ENCODE assay signal across 8 cellular contexts in the genomic region with DNA sequence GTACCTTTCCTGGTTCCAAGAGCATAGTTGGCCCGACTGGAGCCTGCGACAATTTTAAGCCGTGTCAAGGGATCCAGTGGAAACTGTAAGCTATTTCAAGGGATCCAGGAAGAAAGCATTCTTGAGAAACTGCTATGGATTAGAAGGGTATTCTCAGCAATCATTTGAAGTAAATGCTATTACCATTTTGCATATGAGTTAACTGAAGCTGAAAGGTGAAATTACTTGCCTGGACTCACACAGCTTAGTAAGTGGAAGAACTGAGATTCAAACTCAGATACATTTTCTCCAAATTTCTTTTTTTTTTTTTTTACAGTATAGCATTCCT. TPM values are rescaled to one million over a fixed set of nuclear protein-coding genes. Genes with fewer than 3 reads are reported as not detected.
A peak's percentile ranks its signal among the peaks of the same experiment; 100 is the strongest.
DNase-seq lines count a peak whose midpoint lies in the region; ATAC-seq and TF ChIP-seq lines count a peak whose summit lies in the region.

No MANE protein-coding gene starts in this region.

- no peaks in the 10 kb centered on the region for H4K20me1 ChIP-seq in mammary epithelial cell (ENCODE audit: insufficient read depth, low read length)

- TF ChIP-seq CTCF in AG04450 (IDR thresholded peaks at IDR 0.05; ENCODE audit: low read depth, low read length), result no peak
- no peak for TF ChIP-seq CTCF in mammary epithelial cell (conservative IDR thresholded peaks at IDR 0.05 in 1 of 2, IDR thresholded peaks at IDR 0.05 in 1 of 2; ENCODE audit: extremely low read depth in 1 of 2, insufficient read depth in 1 of 2, low read depth in 1 of 2, low read length in 2 of 2)

- H3K9me3 ChIP-seq in AG04450 (ENCODE audit: control insufficient read depth, insufficient read depth, low read length), result no peaks in the 10 kb centered on the region
- no peaks in the 10 kb centered on the region for H3K9me3 ChIP-seq in mammary epithelial cell (replicated peaks; ENCODE audit: insufficient read depth, low read length)
- no peaks in the 10 kb centered on the region for H3K9me3 ChIP-seq in muscle layer of colon (ENCODE audit: low read length)

- POLR2A ChIA-PET in AG04450 (lab: Yijun Ruan, JAX), result interaction anchor here (0.6 to 1.2 kb wide), 3 partner anchors 81 to 160 kb away, joined by 3 to 6 read pairs (median 5); a partner anchor contains a TSS

- peak overlapping the region; percentile 76 for H3K4me2 ChIP-seq in mammary epithelial cell (ENCODE audit: insufficient read depth, low read depth, low read length)

- H3K9ac ChIP-seq in mammary epithelial cell (ENCODE audit: insufficient read depth, low read length) (peak overlapping the region; percentile 62), muscle layer of colon (ENCODE audit: low read length) (peak overlapping the region; percentile 72)

- H3K27ac ChIP-seq in AG04450 (ENCODE audit: low read depth, low read length) (peak overlapping the region; percentile 77), mammary epithelial cell (ENCODE audit: insufficient read depth, low read depth, low read length) (peak overlapping the region; percentile 63), muscle layer of colon (ENCODE audit: low read depth, low read length) (no peak overlapping the region)

- H3K79me2 ChIP-seq in mammary epithelial cell (ENCODE audit: insufficient read depth, low read length), result peaks cover 7% of the 10 kb centered on the region

- CTCF ChIA-PET in AG04450 (lab: Charles Lee), result interaction anchor here (0.6 to 2.2 kb wide), 22 partner anchors 10 to 421 kb away, joined by 3 to 12 read pairs (median 4); a partner anchor contains a TSS
- CTCF ChIA-PET in mammary epithelial cell (lab: Charles Lee; ENCODE audit: low non-redundant PET), result interaction anchor here (0.6 to 1.1 kb wide), 7 partner anchors 22 to 318 kb away, joined by 3 to 24 read pairs (median 4); no protein-coding TSS in a partner anchor

- WGBS in mammary epithelial cell (ENCODE audit: low coverage, missing lambda C conversion rate), result 0% methylated on average over 1 of the region's 3 CpGs

- H2AFZ ChIP-seq in mammary epithelial cell (ENCODE audit: low read depth, low read length), result peak overlapping the region; percentile 97

- ATAC-seq in HG03378 (IDR thresholded peaks at IDR 0.05; ENCODE audit: unreplicated experiment), result peak; percentile 19
- ATAC-seq in GM19463 (IDR thresholded peaks at IDR 0.05; ENCODE audit: unreplicated experiment), result no peak
- ATAC-seq in HG03045 (IDR thresholded peaks at IDR 0.05; ENCODE audit: unreplicated experiment), result no peak
- no peak for ATAC-seq in HG03442 (IDR thresholded peaks at IDR 0.05; ENCODE audit: unreplicated experiment)

- dilution Hi-C loops in mammary epithelial cell (cut with HindIII; ENCODE audit: low sequenced_read_pairs), result no loop called here

- DNase-seq in AG04450 (ENCODE audit: low read depth, low spot score) (no peak), mammary epithelial cell (no peak), NCI-H146 (lab: John Stamatoyannopoulos, UW) (no peak)

- BruUV-seq in mammary epithelial cell (replicated peaks; lab: Mats Ljungman, UMichigan), result no TSS peak

- H3K36me3 ChIP-seq in mammary epithelial cell (ENCODE audit: insufficient read depth, low read length), result no peaks in the 10 kb centered on the region
- H3K36me3 ChIP-seq in muscle layer of colon (ENCODE audit: insufficient read depth, low read length), result no peaks in the 10 kb centered on the region

- intact Hi-C loops in mammary epithelial cell (cut with micrococcal nuclease), result loop anchor here (2.0 to 5.0 kb wide), 2 partner anchors 319 to 420 kb away; no protein-coding TSS in a partner anchor

- peak overlapping the region; percentile 89 for H3K4me3 ChIP-seq in AG04450 (ENCODE audit: low read depth, low read length)
- peak overlapping the region; percentile 49 to 68 (median 61) for H3K4me3 ChIP-seq in mammary epithelial cell (replicated peaks in 1 of 3; ENCODE audit: insufficient read depth in 1 of 3, low read depth in 2 of 3, low read length in 3 of 3)
- H3K4me3 ChIP-seq in muscle layer of colon (ENCODE audit: low read depth in 1 of 2, low read length in 2 of 2), result peak overlapping the region; percentile 57 to 96

- H3K4me1 ChIP-seq in mammary epithelial cell (ENCODE audit: insufficient read depth, low read length) (peaks cover 10% of the 10 kb centered on the region), muscle layer of colon (ENCODE audit: insufficient read depth, low read length) (peaks cover 13% of the 10 kb centered on the region)

- H3K27me3 ChIP-seq in AG04450 (ENCODE audit: control insufficient read depth, insufficient read depth, low read length), result no peaks in the 10 kb centered on the region
- no peaks in the 10 kb centered on the region for H3K27me3 ChIP-seq in mammary epithelial cell (ENCODE audit: insufficient read depth, low read length)
- H3K27me3 ChIP-seq in muscle layer of colon (ENCODE audit: control insufficient read depth in 1 of 2, insufficient read depth in 2 of 2, low read length in 2 of 2), result no peaks in the 10 kb centered on the region

- in situ Hi-C loops in mammary epithelial cell (cut with MboI; ENCODE audit: low sequenced_read_pairs in 2 of 2), result no loop called here

RNA-seq across cellular contexts. Expression of a gene that starts 0.6 kb away (rescaled TPM):
- polyA plus RNA-seq in AG04450 (2011; rRNA removed), result 2.3 and 3.2 TPM in 2 replicates
- polyA minus RNA-seq in AG04450 (2011; rRNA and poly(A)+ RNA removed), result 1.7 and 4.0 TPM in 2 replicates
- 1 to 10 TPM; 3.7 to 4.1 TPM for total RNA-seq in mammary epithelial cell
- 2.1 TPM for polyA plus RNA-seq in mammary epithelial cell
- polyA minus RNA-seq in mammary epithelial cell, result not detected

RNA-seq across cellular contexts. Expression of a gene that starts 23.5 kb away (rescaled TPM):
- polyA plus RNA-seq in AG04450 (2011; rRNA removed) (8.3 and 11.1 TPM in 2 replicates), mammary epithelial cell (10.1 TPM)
- 12.1 and 12.5 TPM in 2 replicates for polyA minus RNA-seq in AG04450 (2011; rRNA and poly(A)+ RNA removed)
- total RNA-seq in mammary epithelial cell, result 10 to 100 TPM in 1 of 2 donors, 1 to 10 TPM in 1; 7.2 to 14.7 TPM
- polyA minus RNA-seq in mammary epithelial cell, result 22.4 TPM

RNA-seq across cellular contexts. Expression of a gene that starts 54.9 kb away (rescaled TPM):
- 1.8 and 3.1 TPM in 2 replicates for polyA plus RNA-seq in AG04450 (2011; rRNA removed)
- polyA minus RNA-seq in AG04450 (2011; rRNA and poly(A)+ RNA removed), result 1.0 and 1.4 TPM in 2 replicates
- 1 to 10 TPM; 3.5 to 4.3 TPM for total RNA-seq in mammary epithelial cell
- polyA plus RNA-seq in mammary epithelial cell, result 2.1 TPM
- not detected for polyA minus RNA-seq in mammary epithelial cell
